ENCODE assay signal across 1 cellular context in the genomic region with DNA sequence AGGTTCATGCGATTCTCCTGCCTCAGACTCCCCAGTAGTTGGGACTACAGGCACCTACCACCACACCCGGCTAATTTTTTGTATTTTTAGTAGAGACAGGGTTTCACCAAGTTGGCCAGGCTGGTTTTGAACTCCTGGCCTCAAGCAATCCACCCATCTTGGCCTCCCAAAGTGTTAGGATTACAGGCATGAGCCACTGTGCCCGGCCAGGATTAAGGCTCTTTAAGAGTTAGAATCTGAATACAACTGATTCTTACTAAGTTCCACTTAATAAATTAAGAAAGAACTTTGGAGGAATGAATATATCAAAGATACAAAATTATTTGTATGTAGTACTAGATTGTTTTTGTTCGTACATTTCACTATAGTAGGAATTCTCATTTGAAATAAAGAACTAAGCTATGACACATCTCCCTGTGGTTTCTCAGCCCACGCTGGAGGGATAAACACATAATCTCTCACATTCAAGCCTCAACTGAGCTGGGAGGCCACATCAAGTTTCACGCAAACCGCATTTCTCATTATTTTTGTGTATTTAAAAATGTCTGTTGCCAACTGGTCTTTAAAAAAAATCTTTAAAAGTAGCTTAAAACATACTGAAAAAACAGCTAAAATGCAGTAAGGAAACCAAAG.
TF ChIP-seq lines count a peak whose summit lies in the region.

No MANE protein-coding gene starts in this region.

TF ChIP-seq in K562, 482 proteins besides CTCF, POLR2A, EP300 and RAD21 (continued from another document and continues in another):
- TF ChIP-seq, protein P1, sequence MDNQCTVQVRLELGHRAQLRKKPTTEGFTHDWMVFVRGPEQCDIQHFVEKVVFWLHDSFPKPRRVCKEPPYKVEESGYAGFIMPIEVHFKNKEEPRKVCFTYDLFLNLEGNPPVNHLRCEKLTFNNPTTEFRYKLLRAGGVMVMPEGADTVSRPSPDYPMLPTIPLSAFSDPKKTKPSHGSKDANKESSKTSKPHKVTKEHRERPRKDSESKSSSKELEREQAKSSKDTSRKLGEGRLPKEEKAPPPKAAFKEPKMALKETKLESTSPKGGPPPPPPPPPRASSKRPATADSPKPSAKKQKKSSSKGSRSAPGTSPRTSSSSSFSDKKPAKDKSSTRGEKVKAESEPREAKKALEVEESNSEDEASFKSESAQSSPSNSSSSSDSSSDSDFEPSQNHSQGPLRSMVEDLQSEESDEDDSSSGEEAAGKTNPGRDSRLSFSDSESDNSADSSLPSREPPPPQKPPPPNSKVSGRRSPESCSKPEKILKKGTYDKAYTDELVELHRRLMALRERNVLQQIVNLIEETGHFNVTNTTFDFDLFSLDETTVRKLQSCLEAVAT (IDR thresholded peaks at IDR 0.05), result peak in 1 of 2 experiments; percentile 34; a peak in 2 of 4 replicates
- no peak for TF ChIP-seq SUPT5H (IDR thresholded peaks at IDR 0.05)
- no peak for TF ChIP-seq HDAC1 (IDR thresholded peaks at IDR 0.05)
- TF ChIP-seq HNRNPH1 (optimal IDR thresholded peaks at IDR 0.05; ENCODE audit: low read depth, low read length), result no peak
- TF ChIP-seq FUS (optimal IDR thresholded peaks at IDR 0.05; ENCODE audit: low read depth, low read length), result no peak
- TF ChIP-seq CHD1 (IDR thresholded peaks at IDR 0.05; ENCODE audit: low read length), result no peak
- no peak for TF ChIP-seq ZNF134 (CRISPR knock-in tag; conservative IDR thresholded peaks at IDR 0.05)
- TF ChIP-seq TAF9B (IDR thresholded peaks at IDR 0.05; ENCODE audit: partially characterized antibody), result no peak
- no peak for TF ChIP-seq ZNF780A (CRISPR knock-in tag; IDR thresholded peaks at IDR 0.05)
- TF ChIP-seq, protein P2, sequence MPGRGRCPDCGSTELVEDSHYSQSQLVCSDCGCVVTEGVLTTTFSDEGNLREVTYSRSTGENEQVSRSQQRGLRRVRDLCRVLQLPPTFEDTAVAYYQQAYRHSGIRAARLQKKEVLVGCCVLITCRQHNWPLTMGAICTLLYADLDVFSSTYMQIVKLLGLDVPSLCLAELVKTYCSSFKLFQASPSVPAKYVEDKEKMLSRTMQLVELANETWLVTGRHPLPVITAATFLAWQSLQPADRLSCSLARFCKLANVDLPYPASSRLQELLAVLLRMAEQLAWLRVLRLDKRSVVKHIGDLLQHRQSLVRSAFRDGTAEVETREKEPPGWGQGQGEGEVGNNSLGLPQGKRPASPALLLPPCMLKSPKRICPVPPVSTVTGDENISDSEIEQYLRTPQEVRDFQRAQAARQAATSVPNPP (IDR thresholded peaks at IDR 0.05; ENCODE audit: borderline replicate concordance, insufficient read depth, insufficient read length), result no peak
- TF ChIP-seq, protein P3, sequence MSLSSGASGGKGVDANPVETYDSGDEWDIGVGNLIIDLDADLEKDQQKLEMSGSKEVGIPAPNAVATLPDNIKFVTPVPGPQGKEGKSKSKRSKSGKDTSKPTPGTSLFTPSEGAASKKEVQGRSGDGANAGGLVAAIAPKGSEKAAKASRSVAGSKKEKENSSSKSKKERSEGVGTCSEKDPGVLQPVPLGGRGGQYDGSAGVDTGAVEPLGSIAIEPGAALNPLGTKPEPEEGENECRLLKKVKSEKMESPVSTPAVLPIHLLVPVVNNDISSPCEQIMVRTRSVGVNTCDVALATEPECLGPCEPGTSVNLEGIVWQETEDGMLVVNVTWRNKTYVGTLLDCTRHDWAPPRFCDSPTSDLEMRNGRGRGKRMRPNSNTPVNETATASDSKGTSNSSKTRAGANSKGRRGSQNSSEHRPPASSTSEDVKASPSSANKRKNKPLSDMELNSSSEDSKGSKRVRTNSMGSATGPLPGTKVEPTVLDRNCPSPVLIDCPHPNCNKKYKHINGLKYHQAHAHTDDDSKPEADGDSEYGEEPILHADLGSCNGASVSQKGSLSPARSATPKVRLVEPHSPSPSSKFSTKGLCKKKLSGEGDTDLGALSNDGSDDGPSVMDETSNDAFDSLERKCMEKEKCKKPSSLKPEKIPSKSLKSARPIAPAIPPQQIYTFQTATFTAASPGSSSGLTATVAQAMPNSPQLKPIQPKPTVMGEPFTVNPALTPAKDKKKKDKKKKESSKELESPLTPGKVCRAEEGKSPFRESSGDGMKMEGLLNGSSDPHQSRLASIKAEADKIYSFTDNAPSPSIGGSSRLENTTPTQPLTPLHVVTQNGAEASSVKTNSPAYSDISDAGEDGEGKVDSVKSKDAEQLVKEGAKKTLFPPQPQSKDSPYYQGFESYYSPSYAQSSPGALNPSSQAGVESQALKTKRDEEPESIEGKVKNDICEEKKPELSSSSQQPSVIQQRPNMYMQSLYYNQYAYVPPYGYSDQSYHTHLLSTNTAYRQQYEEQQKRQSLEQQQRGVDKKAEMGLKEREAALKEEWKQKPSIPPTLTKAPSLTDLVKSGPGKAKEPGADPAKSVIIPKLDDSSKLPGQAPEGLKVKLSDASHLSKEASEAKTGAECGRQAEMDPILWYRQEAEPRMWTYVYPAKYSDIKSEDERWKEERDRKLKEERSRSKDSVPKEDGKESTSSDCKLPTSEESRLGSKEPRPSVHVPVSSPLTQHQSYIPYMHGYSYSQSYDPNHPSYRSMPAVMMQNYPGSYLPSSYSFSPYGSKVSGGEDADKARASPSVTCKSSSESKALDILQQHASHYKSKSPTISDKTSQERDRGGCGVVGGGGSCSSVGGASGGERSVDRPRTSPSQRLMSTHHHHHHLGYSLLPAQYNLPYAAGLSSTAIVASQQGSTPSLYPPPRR (CRISPR knock-in tag; IDR thresholded peaks at IDR 0.05; ENCODE audit: borderline replicate concordance), result no peak
- no peak for TF ChIP-seq ILK (tag; IDR thresholded peaks at IDR 0.05; ENCODE audit: borderline replicate concordance, low read depth)
- no peak for TF ChIP-seq KLF1 (tag; IDR thresholded peaks at IDR 0.05)
- no peak for TF ChIP-seq CREB1 (IDR thresholded peaks at IDR 0.05)
- TF ChIP-seq CREB1 (CRISPR knock-in tag; IDR thresholded peaks at IDR 0.05), result no peak
- TF ChIP-seq ZNF830 (CRISPR knock-in tag; IDR thresholded peaks at IDR 0.05), result no peak
- no peak for TF ChIP-seq CREM (IDR thresholded peaks at IDR 0.05; ENCODE audit: low read depth)
- TF ChIP-seq BCOR (IDR thresholded peaks at IDR 0.05), result no peak
- TF ChIP-seq ZNF174 (CRISPR knock-in tag; IDR thresholded peaks at IDR 0.05), result no peak
- no peak for TF ChIP-seq HDAC6 (IDR thresholded peaks at IDR 0.05; ENCODE audit: low read depth, low read length)
- TF ChIP-seq, protein P4, sequence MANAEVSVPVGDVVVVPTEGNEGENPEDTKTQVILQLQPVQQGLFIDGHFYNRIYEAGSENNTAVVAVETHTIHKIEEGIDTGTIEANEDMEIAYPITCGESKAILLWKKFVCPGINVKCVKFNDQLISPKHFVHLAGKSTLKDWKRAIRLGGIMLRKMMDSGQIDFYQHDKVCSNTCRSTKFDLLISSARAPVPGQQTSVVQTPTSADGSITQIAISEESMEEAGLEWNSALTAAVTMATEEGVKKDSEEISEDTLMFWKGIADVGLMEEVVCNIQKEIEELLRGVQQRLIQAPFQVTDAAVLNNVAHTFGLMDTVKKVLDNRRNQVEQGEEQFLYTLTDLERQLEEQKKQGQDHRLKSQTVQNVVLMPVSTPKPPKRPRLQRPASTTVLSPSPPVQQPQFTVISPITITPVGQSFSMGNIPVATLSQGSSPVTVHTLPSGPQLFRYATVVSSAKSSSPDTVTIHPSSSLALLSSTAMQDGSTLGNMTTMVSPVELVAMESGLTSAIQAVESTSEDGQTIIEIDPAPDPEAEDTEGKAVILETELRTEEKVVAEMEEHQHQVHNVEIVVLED (CRISPR knock-in tag; IDR thresholded peaks at IDR 0.05), result no peak
- no peak for TF ChIP-seq RB1 (IDR thresholded peaks at IDR 0.05; ENCODE audit: low read depth)
- TF ChIP-seq KAT7 (CRISPR knock-in tag; IDR thresholded peaks at IDR 0.05; ENCODE audit: borderline replicate concordance), result no peak
- TF ChIP-seq ZNF263 (CRISPR knock-in tag; IDR thresholded peaks at IDR 0.05; ENCODE audit: borderline replicate concordance), result no peak
- no peak for TF ChIP-seq EHMT2 (IDR thresholded peaks at IDR 0.05)
- TF ChIP-seq PHF8 (IDR thresholded peaks at IDR 0.05; ENCODE audit: borderline replicate concordance, low read length), result no peak
- TF ChIP-seq MIER1 (IDR thresholded peaks at IDR 0.05; ENCODE audit: low read depth), result no peak
- TF ChIP-seq, protein P5, sequence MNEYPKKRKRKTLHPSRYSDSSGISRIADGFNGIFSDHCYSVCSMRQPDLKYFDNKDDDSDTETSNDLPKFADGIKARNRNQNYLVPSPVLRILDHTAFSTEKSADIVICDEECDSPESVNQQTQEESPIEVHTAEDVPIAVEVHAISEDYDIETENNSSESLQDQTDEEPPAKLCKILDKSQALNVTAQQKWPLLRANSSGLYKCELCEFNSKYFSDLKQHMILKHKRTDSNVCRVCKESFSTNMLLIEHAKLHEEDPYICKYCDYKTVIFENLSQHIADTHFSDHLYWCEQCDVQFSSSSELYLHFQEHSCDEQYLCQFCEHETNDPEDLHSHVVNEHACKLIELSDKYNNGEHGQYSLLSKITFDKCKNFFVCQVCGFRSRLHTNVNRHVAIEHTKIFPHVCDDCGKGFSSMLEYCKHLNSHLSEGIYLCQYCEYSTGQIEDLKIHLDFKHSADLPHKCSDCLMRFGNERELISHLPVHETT (CRISPR knock-in tag; conservative IDR thresholded peaks at IDR 0.05 in 1 of 2, IDR thresholded peaks at IDR 0.05 in 1 of 2), result no peak
- no peak for TF ChIP-seq DACH1 (IDR thresholded peaks at IDR 0.05; ENCODE audit: partially characterized antibody)
- no peak for TF ChIP-seq KDM1A (IDR thresholded peaks at IDR 0.05)
- TF ChIP-seq CHCHD3 (CRISPR knock-in tag; IDR thresholded peaks at IDR 0.05), result no peak
- no peak for TF ChIP-seq SMC3 (conservative IDR thresholded peaks at IDR 0.05; ENCODE audit: insufficient read depth, low read depth, low read length)
- no peak for TF ChIP-seq DEAF1 (CRISPR knock-in tag; IDR thresholded peaks at IDR 0.05)
- no peak for TF ChIP-seq ILF3 (IDR thresholded peaks at IDR 0.05; ENCODE audit: borderline replicate concordance)
- TF ChIP-seq HNRNPLL (IDR thresholded peaks at IDR 0.05; ENCODE audit: low read depth, low read length, poor library complexity, severe bottlenecking), result no peak
- TF ChIP-seq NR0B1 (IDR thresholded peaks at IDR 0.05; ENCODE audit: partially characterized antibody), result no peak
- TF ChIP-seq FOSL1 (tag; conservative IDR thresholded peaks at IDR 0.05), result peak; percentile 90
- no peak for TF ChIP-seq SMAD3 (CRISPR knock-in tag; conservative IDR thresholded peaks at IDR 0.05)
- TF ChIP-seq TBL1XR1 (IDR thresholded peaks at IDR 0.05; ENCODE audit: low read length in 2 of 2), result 0 out of 4 replicates have a peak, but pooled peaks of 1 of the 2 experiments have one; percentile 39
- peak; percentile 38; the same call in 1 of the 2 replicates for TF ChIP-seq JUN (IDR thresholded peaks at IDR 0.05; ENCODE audit: borderline replicate concordance, low read depth, low read length)
- no peak for TF ChIP-seq JUN (CRISPR knock-in tag; IDR thresholded peaks at IDR 0.05; ENCODE audit: borderline replicate concordance)
- no peak for TF ChIP-seq ZNF3 (CRISPR knock-in tag; IDR thresholded peaks at IDR 0.05)
- TF ChIP-seq ZNF551 (CRISPR knock-in tag; IDR thresholded peaks at IDR 0.05), result no peak
- no peak for TF ChIP-seq ERF (CRISPR knock-in tag; IDR thresholded peaks at IDR 0.05)
- TF ChIP-seq SLC30A9 (CRISPR knock-in tag; IDR thresholded peaks at IDR 0.05), result no peak
- TF ChIP-seq ELF2 (CRISPR knock-in tag; IDR thresholded peaks at IDR 0.05), result no peak
- TF ChIP-seq HEY1 (CRISPR knock-in tag; IDR thresholded peaks at IDR 0.05; ENCODE audit: borderline replicate concordance), result no peak
- no peak for TF ChIP-seq RBM14 (IDR thresholded peaks at IDR 0.05; ENCODE audit: borderline replicate concordance, insufficient read depth, low read depth, low read length)
- no peak for TF ChIP-seq POLR2H (tag; IDR thresholded peaks at IDR 0.05; ENCODE audit: low read depth)
- TF ChIP-seq HDAC3 (IDR thresholded peaks at IDR 0.05; ENCODE audit: borderline replicate concordance, partially characterized antibody), result no peak
- no peak for TF ChIP-seq TCFL5 (CRISPR knock-in tag; conservative IDR thresholded peaks at IDR 0.05)
- TF ChIP-seq SP1 (CRISPR knock-in tag; IDR thresholded peaks at IDR 0.05), result no peak
- no peak for TF ChIP-seq YY1 (IDR thresholded peaks at IDR 0.05; ENCODE audit: borderline replicate concordance in 1 of 3, control insufficient read depth in 1 of 3, extremely low read depth in 1 of 3, insufficient read depth in 3 of 3, insufficient read length in 1 of 3, insufficient replicate concordance in 2 of 3, low read depth in 1 of 3, low read length in 2 of 3)
- TF ChIP-seq CHAMP1 (IDR thresholded peaks at IDR 0.05), result no peak
- no peak for TF ChIP-seq HDGF (IDR thresholded peaks at IDR 0.05)
